21 cellular contexts compared by ENCODE assay signal in the genomic region with DNA sequence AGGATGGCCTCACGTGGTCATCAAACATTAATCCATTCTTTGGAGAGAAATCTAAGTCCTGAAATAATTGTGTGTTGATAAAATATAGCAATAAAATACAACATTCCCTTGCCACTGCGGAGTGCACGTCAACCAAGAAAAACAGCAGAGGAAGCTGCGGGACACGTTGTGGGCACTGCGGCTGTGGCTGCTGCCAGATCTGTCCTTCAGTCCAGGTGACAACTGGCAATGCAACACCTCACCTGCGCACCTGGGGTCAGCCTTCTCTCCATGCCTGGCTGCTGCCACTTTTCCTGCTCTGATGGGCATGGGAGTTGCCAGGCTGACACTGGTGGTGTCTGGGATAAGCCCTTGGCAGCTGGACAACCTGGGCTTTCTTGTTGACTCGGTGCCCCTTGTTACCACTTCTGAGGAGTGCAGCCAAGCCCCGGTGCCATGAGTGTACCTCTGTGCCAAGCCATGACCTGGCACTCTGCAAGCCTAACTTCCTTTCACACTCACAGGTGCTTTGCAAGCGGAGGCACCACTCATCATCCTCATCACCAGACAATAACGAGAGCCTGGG.
"Had no signal": no experiment of that assay in that cellular context is flagged by ENCODE, and none has a peak within 500 bp of the region (broad histone marks: within the 10 kb centered on the region; RNA-seq: fewer than 3 reads in every experiment).

No MANE protein-coding gene starts in this region.

- H3K9me3 Mint-ChIP-seq: effector memory CD8-positive, alpha-beta T cell; immature natural killer cell; natural killer cell; stimulated activated naive CD8-positive, alpha-beta T cell treated with anti-CD3 and anti-CD28 coated beads, Interleukin-15, amount 100 ng/mL, for 72 hours had no signal

- H3K27me3 ChIP-seq: neutrophil, ovary, suprapubic skin, vagina had no signal

- DNase-seq: cortex of kidney; effector memory CD8-positive, alpha-beta T cell; hypothalamus; immature natural killer cell; left ventricle myocardium superior; lower lobe of right lung; natural killer cell; ovary; posterior cingulate gyrus; retina; stimulated activated CD4-positive, alpha-beta T cell treated with anti-CD3 and anti-CD28 coated beads, Interleukin-12 subunit alpha, Interleukin-12 subunit beta, amount 100 ng/mL, for 4 hours; stimulated activated CD4-positive, alpha-beta T cell treated with anti-CD3 and anti-CD28 coated beads, Interleukin-1b, Interleukin-23, amount 100 ng/mL, for 48 hours; stimulated activated CD4-positive, alpha-beta T cell treated with anti-CD3 and anti-CD28 coated beads, Interleukin-4, amount 100 ng/mL, for 1 hour; stimulated activated CD8-positive, alpha-beta memory T cell treated with anti-CD3 and anti-CD28 coated beads, Interleukin-4, amount 100 ng/mL, for 48 hours; stimulated activated naive CD4-positive, alpha-beta T cell; stimulated activated naive CD8-positive, alpha-beta T cell treated with anti-CD3 and anti-CD28 coated beads, Interleukin-15, amount 100 ng/mL, for 72 hours; trophoblast cell had no signal

- H3K4me2 ChIP-seq: smooth muscle cell had no signal

- H3K27ac ChIP-seq: lower lobe of right lung, neutrophil, ovary, suprapubic skin, vagina had no signal

- H3K4me1 Mint-ChIP-seq: immature natural killer cell; natural killer cell; stimulated activated naive CD8-positive, alpha-beta T cell treated with anti-CD3 and anti-CD28 coated beads, Interleukin-15, amount 100 ng/mL, for 72 hours had no signal

- H3K9me3 ChIP-seq: lower lobe of right lung, neutrophil, ovary, suprapubic skin, vagina had no signal

- H3K4me3 Mint-ChIP-seq: effector memory CD8-positive, alpha-beta T cell; immature natural killer cell; natural killer cell; stimulated activated naive CD8-positive, alpha-beta T cell treated with anti-CD3 and anti-CD28 coated beads, Interleukin-15, amount 100 ng/mL, for 72 hours had no signal

- H3K27ac Mint-ChIP-seq: effector memory CD8-positive, alpha-beta T cell; immature natural killer cell; natural killer cell had no signal

- H3K4me3 ChIP-seq: lower lobe of right lung, ovary, smooth muscle cell, suprapubic skin, vagina had no signal

- H3K36me3 Mint-ChIP-seq: immature natural killer cell, natural killer cell had no signal

- H3K4me1 ChIP-seq: lower lobe of right lung, suprapubic skin had no signal

- H3K36me3 ChIP-seq: lower lobe of right lung, neutrophil, ovary, suprapubic skin, vagina had no signal
